Comparison of ENCODE assay signal across 8 cellular contexts in genomic region chr20:57627972-57628650, GRCh38. TPM values are rescaled to one million over a fixed set of nuclear protein-coding genes. Genes with fewer than 3 reads are reported as not detected.
DNase-seq lines count a peak whose midpoint lies in the region; ATAC-seq and TF ChIP-seq lines count a peak whose summit lies in the region.

No MANE protein-coding gene starts in this region.

- peak overlapping the region; percentile 64 for H3K4me3 ChIP-seq in CD4-positive, CD25-positive, alpha-beta regulatory T cell (ENCODE audit: low read depth, low read length)
- no peak overlapping the region for H3K4me3 ChIP-seq in OCI-LY3 (ENCODE audit: low read length)

- peaks cover 9% of the 10 kb centered on the region for H3K36me3 Mint-ChIP-seq in CD4-positive, CD25-positive, alpha-beta regulatory T cell
- H3K36me3 Mint-ChIP-seq in activated naive CD8-positive, alpha-beta T cell treated with anti-CD3 and anti-CD28 coated beads for 36 hours = peaks cover 33% of the 10 kb centered on the region
- peaks cover 6 to 12% (median 7%) of the 10 kb centered on the region in 3 donors for H3K36me3 Mint-ChIP-seq in immature natural killer cell
- no peaks in the 10 kb centered on the region for H3K36me3 Mint-ChIP-seq in stimulated activated effector memory CD8-positive, alpha-beta T cell treated with anti-CD3 and anti-CD28 coated beads, Interleukin-12 subunit alpha, Interleukin-12 subunit beta, amount 100 ng/mL, for 72 hours

- no peak for TF ChIP-seq CTCF in OCI-LY3 (IDR thresholded peaks at IDR 0.05; ENCODE audit: low read depth, low read length)

- peaks cover 0 to 8% of the 10 kb centered on the region in 2 experiments for H3K9me3 ChIP-seq in CD4-positive, CD25-positive, alpha-beta regulatory T cell (ENCODE audit: control insufficient read depth in 2 of 2, low read length in 2 of 2)
- peaks cover 9% of the 10 kb centered on the region for H3K9me3 ChIP-seq in OCI-LY3 (ENCODE audit: insufficient read depth, low read length)

- H3K27me3 Mint-ChIP-seq in CD4-positive, CD25-positive, alpha-beta regulatory T cell = peaks cover 7% of the 10 kb centered on the region
- H3K27me3 Mint-ChIP-seq in activated naive CD8-positive, alpha-beta T cell treated with anti-CD3 and anti-CD28 coated beads for 36 hours = no peaks in the 10 kb centered on the region
- peaks cover 3 to 19% (median 15%) of the 10 kb centered on the region in 3 donors for H3K27me3 Mint-ChIP-seq in immature natural killer cell (ENCODE audit: low read depth in 3 of 3)

- H3K27me3 ChIP-seq in CD4-positive, CD25-positive, alpha-beta regulatory T cell (ENCODE audit: control insufficient read depth, insufficient read depth, low read length) = peaks cover 6% of the 10 kb centered on the region
- H3K27me3 ChIP-seq in OCI-LY3 (ENCODE audit: low read depth, low read length) = peaks cover 62% of the 10 kb centered on the region

- peak overlapping the region; percentile 89 for H3K27ac ChIP-seq in CD4-positive, CD25-positive, alpha-beta regulatory T cell (ENCODE audit: insufficient read depth, low read length, poor library complexity, severe bottlenecking)
- no peak overlapping the region for H3K27ac ChIP-seq in OCI-LY3 (ENCODE audit: low read length)

- peak overlapping the region; percentile 96 for H3K27ac Mint-ChIP-seq in CD4-positive, CD25-positive, alpha-beta regulatory T cell
- H3K27ac Mint-ChIP-seq in activated naive CD8-positive, alpha-beta T cell treated with anti-CD3 and anti-CD28 coated beads for 36 hours = peak overlapping the region; percentile 99
- H3K27ac Mint-ChIP-seq in immature natural killer cell = peak overlapping the region; percentile 96 to 100 (median 99)
- H3K27ac Mint-ChIP-seq in stimulated activated effector memory CD8-positive, alpha-beta T cell treated with anti-CD3 and anti-CD28 coated beads, Interleukin-12 subunit alpha, Interleukin-12 subunit beta, amount 100 ng/mL, for 72 hours = peak overlapping the region; percentile 86

- H3K79me2 ChIP-seq in OCI-LY3 (ENCODE audit: low read length) = no peaks in the 10 kb centered on the region

- peak overlapping the region; percentile 35 for H3K4me2 ChIP-seq in OCI-LY3 (ENCODE audit: low read length)

- peak; percentile 41 to 90 (median 65) for DNase-seq in CD4-positive, CD25-positive, alpha-beta regulatory T cell
- DNase-seq in activated naive CD8-positive, alpha-beta T cell treated with anti-CD3 and anti-CD28 coated beads for 36 hours = peak; percentile 36
- DNase-seq in immature natural killer cell = peak; percentile 72 to 76 (median 75)
- DNase-seq in stimulated activated effector memory CD8-positive, alpha-beta T cell treated with anti-CD3 and anti-CD28 coated beads, Interleukin-12 subunit alpha, Interleukin-12 subunit beta, amount 100 ng/mL, for 72 hours (ENCODE audit: low spot score in 2 of 2) = peak in 1 of 2 donors; percentile 59
- no peak for DNase-seq in kidney tubule cell (ENCODE audit: low spot score)
- DNase-seq in HPDE6-E6E7 (ENCODE audit: extremely low spot score) = no peak

- H4K20me1 ChIP-seq in OCI-LY3 (ENCODE audit: insufficient read depth, low read length) = no peaks in the 10 kb centered on the region

- peak overlapping the region; percentile 84 to 91 (median 86) for H3K4me3 Mint-ChIP-seq in CD4-positive, CD25-positive, alpha-beta regulatory T cell
- peak overlapping the region; percentile 84 for H3K4me3 Mint-ChIP-seq in activated naive CD8-positive, alpha-beta T cell treated with anti-CD3 and anti-CD28 coated beads for 36 hours
- H3K4me3 Mint-ChIP-seq in immature natural killer cell = peak overlapping the region; percentile 80 to 91 (median 83)
- peak overlapping the region; percentile 68 for H3K4me3 Mint-ChIP-seq in stimulated activated effector memory CD8-positive, alpha-beta T cell treated with anti-CD3 and anti-CD28 coated beads, Interleukin-12 subunit alpha, Interleukin-12 subunit beta, amount 100 ng/mL, for 72 hours

- no peaks in the 10 kb centered on the region for H3K36me3 ChIP-seq in CD4-positive, CD25-positive, alpha-beta regulatory T cell (ENCODE audit: control insufficient read depth, insufficient read depth, low read length)
- H3K36me3 ChIP-seq in OCI-LY3 (replicated peaks; ENCODE audit: low read depth, low read length) = no peaks in the 10 kb centered on the region

- peak overlapping the region; percentile 71 for H2AFZ ChIP-seq in OCI-LY3 (ENCODE audit: low read depth, low read length)

- H3K9ac ChIP-seq in OCI-LY3 (ENCODE audit: low read length) = no peak overlapping the region

- peaks cover 0 to 6% (median 3%) of the 10 kb centered on the region in 7 donors for H3K9me3 Mint-ChIP-seq in CD4-positive, CD25-positive, alpha-beta regulatory T cell
- peaks cover 16% of the 10 kb centered on the region for H3K9me3 Mint-ChIP-seq in activated naive CD8-positive, alpha-beta T cell treated with anti-CD3 and anti-CD28 coated beads for 36 hours
- H3K9me3 Mint-ChIP-seq in immature natural killer cell = peaks cover 0 to 5% (median 0%) of the 10 kb centered on the region in 6 donors
- peaks cover 4% of the 10 kb centered on the region for H3K9me3 Mint-ChIP-seq in stimulated activated effector memory CD8-positive, alpha-beta T cell treated with anti-CD3 and anti-CD28 coated beads, Interleukin-12 subunit alpha, Interleukin-12 subunit beta, amount 100 ng/mL, for 72 hours

- peaks cover 45% of the 10 kb centered on the region for H3K4me1 ChIP-seq in CD4-positive, CD25-positive, alpha-beta regulatory T cell (ENCODE audit: control insufficient read depth, insufficient read depth, low read length, poor library complexity, severe bottlenecking)
- peaks cover 11% of the 10 kb centered on the region for H3K4me1 ChIP-seq in OCI-LY3 (ENCODE audit: low read length)

- peak; percentile 81 to 87 for ATAC-seq in CD4-positive, CD25-positive, alpha-beta regulatory T cell (ENCODE audit: low read depth in 2 of 2)
- peak; percentile 86 for ATAC-seq in stimulated activated effector memory CD8-positive, alpha-beta T cell treated with anti-CD3 and anti-CD28 coated beads, Interleukin-12 subunit alpha, Interleukin-12 subunit beta, amount 100 ng/mL, for 72 hours
- ATAC-seq in GM18517 (IDR thresholded peaks at IDR 0.05; ENCODE audit: unreplicated experiment) = no peak

- peaks cover 18 to 68% (median 39%) of the 10 kb centered on the region in 4 donors for H3K4me1 Mint-ChIP-seq in CD4-positive, CD25-positive, alpha-beta regulatory T cell
- peaks cover 37% of the 10 kb centered on the region for H3K4me1 Mint-ChIP-seq in activated naive CD8-positive, alpha-beta T cell treated with anti-CD3 and anti-CD28 coated beads for 36 hours
- H3K4me1 Mint-ChIP-seq in immature natural killer cell = peaks cover 56 to 64% of the 10 kb centered on the region in 2 donors
- H3K4me1 Mint-ChIP-seq in stimulated activated effector memory CD8-positive, alpha-beta T cell treated with anti-CD3 and anti-CD28 coated beads, Interleukin-12 subunit alpha, Interleukin-12 subunit beta, amount 100 ng/mL, for 72 hours = peaks cover 48% of the 10 kb centered on the region

RNA-seq across cellular contexts. Expression of gene ZBP1, which starts 7.9 kb away (rescaled TPM):
- total RNA-seq in CD4-positive, CD25-positive, alpha-beta regulatory T cell = 67.0 TPM
- 10 to 100 TPM; 12.4 to 33.1 (median 20.3) TPM for polyA plus RNA-seq in CD4-positive, CD25-positive, alpha-beta regulatory T cell
- total RNA-seq in activated naive CD8-positive, alpha-beta T cell treated with anti-CD3 and anti-CD28 coated beads for 36 hours = 1 to 10 TPM in 1 of 2 experiments, under 1 TPM in 1; 0.68 to 1.2 TPM
- polyA plus RNA-seq in immature natural killer cell = 10 to 100 TPM; 29.0 to 43.5 (median 32.2) TPM

Comparison
In these comparisons a context has a peak if more than half of its experiments do, and no peak if none do; other contexts are left out.
1. DNase-seq: peak in CD4-positive, CD25-positive, alpha-beta regulatory T cell (3 of 3), activated naive CD8-positive, alpha-beta T cell treated with anti-CD3 and anti-CD28 coated beads for 36 hours (single experiment) and immature natural killer cell (3 of 3); none in kidney tubule cell (single experiment) and HPDE6-E6E7 (single experiment).
2. RNA of gene ZBP1, which starts 7.9 kb away (total RNA-seq): 67.0 TPM in CD4-positive, CD25-positive, alpha-beta regulatory T cell (single experiment); 0.68 to 1.2 TPM in activated naive CD8-positive, alpha-beta T cell treated with anti-CD3 and anti-CD28 coated beads for 36 hours; every median in the first group is over 10 times any median in the second.
3. Peak in every context shown above with its lines, with median percentiles within 50 percentile points of each other: H3K27ac Mint-ChIP-seq and H3K4me3 Mint-ChIP-seq.